ENCODE assay signal across 21 cellular contexts in the genomic region with DNA sequence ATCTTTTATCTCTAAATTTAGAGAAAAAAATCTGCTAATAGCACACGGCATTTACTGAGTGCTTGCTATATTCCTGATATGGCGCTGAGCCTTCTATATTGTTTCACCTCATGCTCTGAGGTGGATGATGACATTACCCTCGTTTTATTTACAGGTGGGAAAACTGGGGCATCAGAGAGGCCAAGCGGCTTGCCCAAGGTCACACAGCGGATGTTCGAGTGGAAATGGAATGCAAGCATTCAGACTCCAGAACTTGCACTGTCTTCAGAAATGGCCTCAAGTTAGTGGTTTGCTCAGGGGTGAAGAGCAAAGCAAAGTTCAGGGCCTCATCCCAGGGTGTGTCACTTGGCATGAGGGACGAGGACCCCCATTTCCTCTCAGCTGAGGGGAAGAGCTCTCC.
"Had no signal": no experiment of that assay in that cellular context is flagged by ENCODE, and none has a peak within 500 bp of the region (broad histone marks: within the 10 kb centered on the region; RNA-seq: fewer than 3 reads in every experiment).

No MANE protein-coding gene starts in this region.

- ATAC-seq: esophagus mucosa; gastrocnemius medialis; left colon; sciatic nerve; stimulated activated naive B cell treated with anti-CD40 and anti-IgM and Interleukin-4, amounts not matched to agents 10 μg/mL and 1 μg/mL and 100 μg/mL, for 72 hours had no signal

- H3K4me3 ChIP-seq: gastrocnemius medialis, lung, upper lobe of left lung had no signal

- H3K27me3 Mint-ChIP-seq: activated naive CD8-positive, alpha-beta T cell treated with anti-CD3 and anti-CD28 coated beads, Interleukin-2, amount 10 ng/mL, durations not matched to agents 7 days and 5 days; naive B cell; stimulated activated naive B cell treated with anti-CD40 and anti-IgM and Interleukin-4, amounts not matched to agents 10 μg/mL and 1 μg/mL and 100 μg/mL, for 72 hours had no signal

- H3K4me3 Mint-ChIP-seq: activated naive CD4-positive, alpha-beta T cell treated with anti-CD3 and anti-CD28 coated beads for 36 hours; activated naive CD8-positive, alpha-beta T cell treated with anti-CD3 and anti-CD28 coated beads, Interleukin-2, amount 10 ng/mL, durations not matched to agents 7 days and 5 days; naive B cell; stimulated activated naive B cell treated with anti-CD40 and anti-IgM and Interleukin-4, amounts not matched to agents 10 μg/mL and 1 μg/mL and 100 μg/mL, for 72 hours; T-helper 1 cell treated with Interleukin-12 subunit alpha and Interleukin-12 subunit beta and Interleukin-4 antibody, amounts not matched to agents 30 μg/mL and 1 μg/mL, for 36 hours had no signal

- H3K9me3 ChIP-seq: gastrocnemius medialis, thoracic aorta, upper lobe of left lung had no signal

- H3K9me3 Mint-ChIP-seq: activated naive CD4-positive, alpha-beta T cell treated with anti-CD3 and anti-CD28 coated beads for 36 hours; activated naive CD8-positive, alpha-beta T cell treated with anti-CD3 and anti-CD28 coated beads, Interleukin-2, amount 10 ng/mL, durations not matched to agents 7 days and 5 days; naive B cell; stimulated activated naive B cell treated with anti-CD40 and anti-IgM and Interleukin-4, amounts not matched to agents 10 μg/mL and 1 μg/mL and 100 μg/mL, for 72 hours; T-helper 1 cell treated with Interleukin-12 subunit alpha and Interleukin-12 subunit beta and Interleukin-4 antibody, amounts not matched to agents 30 μg/mL and 1 μg/mL, for 36 hours had no signal

- DNase-seq: activated CD4-positive, alpha-beta T cell treated with anti-CD3 and anti-CD28 coated beads for 4 hours; activated CD4-positive, alpha-beta T cell treated with anti-CD3 and anti-CD28 coated beads, Interleukin-2, amount 50 U/mL, for 48 hours; activated CD4-positive, CD25-positive, alpha-beta regulatory T cell; activated effector memory CD4-positive, alpha-beta T cell treated with Interleukin-2 at 50 U/mL for 16 hours; activated naive CD4-positive, alpha-beta T cell treated with anti-CD3 and anti-CD28 coated beads for 36 hours; activated naive CD8-positive, alpha-beta T cell treated with anti-CD3 and anti-CD28 coated beads, Interleukin-2, amount 10 ng/mL, durations not matched to agents 7 days and 5 days; amniotic stem cell; effector CD4-positive, alpha-beta T cell; gastrocnemius medialis; left colon; naive B cell; occipital lobe; small intestine; stimulated activated CD4-positive, alpha-beta T cell treated with anti-CD3 and anti-CD28 coated beads, Interleukin-15, amount 100 ng/mL, for 24 hours; stimulated activated naive B cell treated with anti-CD40 and anti-IgM and Interleukin-4, amounts not matched to agents 10 μg/mL and 1 μg/mL and 100 μg/mL, for 72 hours; upper lobe of left lung had no signal

- H3K27ac ChIP-seq: upper lobe of left lung had no signal

- H3K27me3 ChIP-seq: gastrocnemius medialis, upper lobe of left lung had no signal

- H3K36me3 ChIP-seq: gastrocnemius medialis had no signal

- H3K27ac Mint-ChIP-seq: activated naive CD4-positive, alpha-beta T cell treated with anti-CD3 and anti-CD28 coated beads for 36 hours; activated naive CD8-positive, alpha-beta T cell treated with anti-CD3 and anti-CD28 coated beads, Interleukin-2, amount 10 ng/mL, durations not matched to agents 7 days and 5 days; naive B cell; stimulated activated naive B cell treated with anti-CD40 and anti-IgM and Interleukin-4, amounts not matched to agents 10 μg/mL and 1 μg/mL and 100 μg/mL, for 72 hours; T-helper 1 cell treated with Interleukin-12 subunit alpha and Interleukin-12 subunit beta and Interleukin-4 antibody, amounts not matched to agents 30 μg/mL and 1 μg/mL, for 36 hours had no signal
